ENCODE assay signal across 9 cellular contexts in the genomic region with DNA sequence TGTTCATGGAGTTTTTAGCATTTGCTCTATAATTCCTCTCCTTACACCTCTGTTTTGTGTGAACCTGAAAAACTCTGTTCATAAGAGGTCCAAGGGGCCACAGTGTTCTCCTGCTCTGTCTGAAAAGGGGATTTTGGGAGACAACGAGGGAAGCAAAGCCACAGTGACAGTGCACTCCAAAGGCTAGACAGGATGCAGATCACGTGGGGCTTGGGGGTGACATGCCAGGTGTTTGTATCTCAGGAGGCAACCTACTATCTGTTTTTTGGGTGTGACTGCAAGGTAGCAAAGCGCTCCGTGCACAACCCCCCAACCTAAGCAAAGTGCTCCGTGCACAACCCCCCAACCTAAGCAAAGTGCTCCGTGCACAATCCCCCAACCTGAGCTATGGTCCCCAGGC. TPM values are rescaled to one million over a fixed set of nuclear protein-coding genes. Genes with fewer than 3 reads are reported as not detected.
DNase-seq lines count a peak whose midpoint lies in the region; ATAC-seq and TF ChIP-seq lines count a peak whose summit lies in the region.
"Had no signal": no experiment of that assay in that cellular context is flagged by ENCODE, and none has a peak within 500 bp of the region (broad histone marks: within the 10 kb centered on the region; RNA-seq: fewer than 3 reads in every experiment).

No MANE protein-coding gene starts in this region.

- no peaks in the 10 kb centered on the region for H3K36me3 Mint-ChIP-seq in activated naive CD4-positive, alpha-beta T cell treated with anti-CD3 and anti-CD28 coated beads for 36 hours (ENCODE audit: low read depth)
- H3K36me3 Mint-ChIP-seq in activated T-helper 1 cell treated with anti-CD3 and anti-CD28 coated beads, Interleukin-12 subunit alpha, Interleukin-12 subunit beta, Interleukin-2, Interleukin-4 antibody, amounts not matched to agents 30 ng/mL and 10 ng/mL and 1 ng/mL, durations not matched to agents 14 hours and 24 hours and 36 hours (ENCODE audit: low read depth) = no peaks in the 10 kb centered on the region

- TF ChIP-seq CTCF in left lung (IDR thresholded peaks at IDR 0.05) (no peak), tibial artery (IDR thresholded peaks at IDR 0.05) (no peak)

- H3K4me3 ChIP-seq in left lung = no peak overlapping the region
- no peak overlapping the region for H3K4me3 ChIP-seq in tibial artery

- H3K9me3 ChIP-seq in left lung (no peaks in the 10 kb centered on the region), tibial artery (no peaks in the 10 kb centered on the region)

- no peaks in the 10 kb centered on the region for H3K9me3 Mint-ChIP-seq in activated naive CD4-positive, alpha-beta T cell treated with anti-CD3 and anti-CD28 coated beads for 36 hours
- no peaks in the 10 kb centered on the region for H3K9me3 Mint-ChIP-seq in activated T-helper 1 cell treated with anti-CD3 and anti-CD28 coated beads, Interleukin-12 subunit alpha, Interleukin-12 subunit beta, Interleukin-2, Interleukin-4 antibody, amounts not matched to agents 30 ng/mL and 10 ng/mL and 1 ng/mL, durations not matched to agents 14 hours and 24 hours and 36 hours

- H3K27me3 ChIP-seq in left lung = no peaks in the 10 kb centered on the region
- H3K27me3 ChIP-seq in tibial artery = no peaks in the 10 kb centered on the region

- no peaks in the 10 kb centered on the region for H3K36me3 ChIP-seq in left lung
- H3K36me3 ChIP-seq in tibial artery = no peaks in the 10 kb centered on the region

- H3K4me1 Mint-ChIP-seq in activated naive CD4-positive, alpha-beta T cell treated with anti-CD3 and anti-CD28 coated beads for 36 hours (ENCODE audit: low read depth) = peaks cover 39% of the 10 kb centered on the region
- H3K4me1 Mint-ChIP-seq in activated T-helper 1 cell treated with anti-CD3 and anti-CD28 coated beads, Interleukin-12 subunit alpha, Interleukin-12 subunit beta, Interleukin-2, Interleukin-4 antibody, amounts not matched to agents 30 ng/mL and 10 ng/mL and 1 ng/mL, durations not matched to agents 14 hours and 24 hours and 36 hours (ENCODE audit: low read depth) = peaks cover 28% of the 10 kb centered on the region

- H3K27ac Mint-ChIP-seq in activated naive CD4-positive, alpha-beta T cell treated with anti-CD3 and anti-CD28 coated beads for 36 hours = peak overlapping the region; percentile 50
- H3K27ac Mint-ChIP-seq in activated T-helper 1 cell treated with anti-CD3 and anti-CD28 coated beads, Interleukin-12 subunit alpha, Interleukin-12 subunit beta, Interleukin-2, Interleukin-4 antibody, amounts not matched to agents 30 ng/mL and 10 ng/mL and 1 ng/mL, durations not matched to agents 14 hours and 24 hours and 36 hours = peak overlapping the region; percentile 75

- peak overlapping the region; percentile 71 to 83 for H3K27ac ChIP-seq in left lung
- peak overlapping the region; percentile 92 to 98 for H3K27ac ChIP-seq in tibial artery

- H3K4me1 ChIP-seq in left lung = peaks cover 9 to 28% of the 10 kb centered on the region in 2 donors
- peaks cover 0 to 42% (median 31%) of the 10 kb centered on the region in 4 donors for H3K4me1 ChIP-seq in tibial artery

- H3K4me3 Mint-ChIP-seq in activated naive CD4-positive, alpha-beta T cell treated with anti-CD3 and anti-CD28 coated beads for 36 hours = no peak overlapping the region
- no peak overlapping the region for H3K4me3 Mint-ChIP-seq in activated T-helper 1 cell treated with anti-CD3 and anti-CD28 coated beads, Interleukin-12 subunit alpha, Interleukin-12 subunit beta, Interleukin-2, Interleukin-4 antibody, amounts not matched to agents 30 ng/mL and 10 ng/mL and 1 ng/mL, durations not matched to agents 14 hours and 24 hours and 36 hours

- DNase-seq in activated naive CD4-positive, alpha-beta T cell treated with anti-CD3 and anti-CD28 coated beads for 36 hours = peak; percentile 75
- no peak for DNase-seq in activated naive CD4-positive, alpha-beta T cell (lab: John Stamatoyannopoulos, UW)
- DNase-seq in activated T-helper 1 cell treated with anti-CD3 and anti-CD28 coated beads, Interleukin-12 subunit alpha, Interleukin-12 subunit beta, Interleukin-2, Interleukin-4 antibody, amounts not matched to agents 30 ng/mL and 10 ng/mL and 1 ng/mL, durations not matched to agents 14 hours and 24 hours and 36 hours (ENCODE audit: low spot score) = no peak
- no peak for DNase-seq in left lung
- no peak for DNase-seq in tibial artery
- DNase-seq in T1000 (lab: John Stamatoyannopoulos, UW) = no peak
- DNase-seq in inferior parietal cortex (ENCODE audit: extremely low spot score) = no peak

- H3K27me3 Mint-ChIP-seq in activated naive CD4-positive, alpha-beta T cell treated with anti-CD3 and anti-CD28 coated beads for 36 hours (ENCODE audit: low read depth) = no peaks in the 10 kb centered on the region
- H3K27me3 Mint-ChIP-seq in activated T-helper 1 cell treated with anti-CD3 and anti-CD28 coated beads, Interleukin-12 subunit alpha, Interleukin-12 subunit beta, Interleukin-2, Interleukin-4 antibody, amounts not matched to agents 30 ng/mL and 10 ng/mL and 1 ng/mL, durations not matched to agents 14 hours and 24 hours and 36 hours (ENCODE audit: insufficient read depth) = no peaks in the 10 kb centered on the region

- intact Hi-C loops in activated naive CD4-positive, alpha-beta T cell treated with anti-CD3 and anti-CD28 coated beads for 36 hours (cut with micrococcal nuclease) = no loop called here
- intact Hi-C loops in activated T-helper 1 cell treated with anti-CD3 and anti-CD28 coated beads, Interleukin-12 subunit alpha, Interleukin-12 subunit beta, Interleukin-2, Interleukin-4 antibody, amounts not matched to agents 30 ng/mL and 10 ng/mL and 1 ng/mL, durations not matched to agents 14 hours and 24 hours and 36 hours (cut with micrococcal nuclease) = no loop called here
- intact Hi-C loops in left lung (cut with DNase I) (loop anchor here in 1 of 2 donors (10.0 kb wide), 1 partner anchor 83 kb away; no protein-coding TSS in a partner anchor), tibial artery (cut with DNase I; ENCODE audit: low total_unique reads) (loop anchor here (5.0 to 10.0 kb wide), 3 partner anchors 53 to 240 kb away; a partner anchor contains a TSS)

- CTCF ChIA-PET in activated naive CD4-positive, alpha-beta T cell treated with anti-CD3 and anti-CD28 coated beads for 36 hours (lab: Charles Lee) = interaction anchor here (0.8 to 1.6 kb wide), 3 partner anchors 9 to 72 kb away, joined by 3 to 11 read pairs (median 7); no protein-coding TSS in a partner anchor

- ATAC-seq in left lung (no peak), HG02981 (IDR thresholded peaks at IDR 0.05; ENCODE audit: unreplicated experiment) (no peak)

RNA-seq across cellular contexts. Expression of a gene that starts 5.1 kb away (rescaled TPM):
- total RNA-seq in activated naive CD4-positive, alpha-beta T cell treated with anti-CD3 and anti-CD28 coated beads for 36 hours = 100 to 1,000 TPM; 232 to 245 TPM
- total RNA-seq in activated T-helper 1 cell treated with anti-CD3 and anti-CD28 coated beads, Interleukin-12 subunit alpha, Interleukin-12 subunit beta, Interleukin-2, Interleukin-4 antibody, amounts not matched to agents 30 ng/mL and 10 ng/mL and 1 ng/mL, durations not matched to agents 14 hours and 24 hours and 36 hours = 348 and 368 TPM in 2 replicates
- total RNA-seq in left lung = 100 to 1,000 TPM; 159 to 171 TPM

RNA-seq across cellular contexts. Expression of a gene that starts 23.5 kb away (rescaled TPM):
- 1 to 10 TPM; 1.7 to 2.2 TPM for total RNA-seq in activated naive CD4-positive, alpha-beta T cell treated with anti-CD3 and anti-CD28 coated beads for 36 hours
- 2.8 and 3.1 TPM in 2 replicates for total RNA-seq in activated T-helper 1 cell treated with anti-CD3 and anti-CD28 coated beads, Interleukin-12 subunit alpha, Interleukin-12 subunit beta, Interleukin-2, Interleukin-4 antibody, amounts not matched to agents 30 ng/mL and 10 ng/mL and 1 ng/mL, durations not matched to agents 14 hours and 24 hours and 36 hours
- 1 to 10 TPM; 1.5 to 2.0 TPM for total RNA-seq in left lung

RNA-seq across cellular contexts. Expression of a gene that starts 35.0 kb away (rescaled TPM):
- 1 to 10 TPM; 2.3 to 2.4 TPM for total RNA-seq in activated naive CD4-positive, alpha-beta T cell treated with anti-CD3 and anti-CD28 coated beads for 36 hours
- total RNA-seq in activated T-helper 1 cell treated with anti-CD3 and anti-CD28 coated beads, Interleukin-12 subunit alpha, Interleukin-12 subunit beta, Interleukin-2, Interleukin-4 antibody, amounts not matched to agents 30 ng/mL and 10 ng/mL and 1 ng/mL, durations not matched to agents 14 hours and 24 hours and 36 hours = 0.83 and 1.0 TPM in 2 replicates
- 1 to 10 TPM; 4.9 to 6.3 TPM for total RNA-seq in left lung
- total RNA-seq: H4 had no signal

RNA-seq across cellular contexts. Expression of a gene that starts 44.2 kb away (rescaled TPM):
- total RNA-seq in activated naive CD4-positive, alpha-beta T cell treated with anti-CD3 and anti-CD28 coated beads for 36 hours = 10 to 100 TPM; 61.3 to 62.9 TPM
- total RNA-seq in activated T-helper 1 cell treated with anti-CD3 and anti-CD28 coated beads, Interleukin-12 subunit alpha, Interleukin-12 subunit beta, Interleukin-2, Interleukin-4 antibody, amounts not matched to agents 30 ng/mL and 10 ng/mL and 1 ng/mL, durations not matched to agents 14 hours and 24 hours and 36 hours = 194 and 196 TPM in 2 replicates
- 10 to 100 TPM; 23.4 to 48.1 TPM for total RNA-seq in left lung

RNA-seq across cellular contexts. Expression of a gene that starts 50.7 kb away (rescaled TPM):
- 10 to 100 TPM; 17.3 to 17.8 TPM for total RNA-seq in activated naive CD4-positive, alpha-beta T cell treated with anti-CD3 and anti-CD28 coated beads for 36 hours
- 14.6 and 15.0 TPM in 2 replicates for total RNA-seq in activated T-helper 1 cell treated with anti-CD3 and anti-CD28 coated beads, Interleukin-12 subunit alpha, Interleukin-12 subunit beta, Interleukin-2, Interleukin-4 antibody, amounts not matched to agents 30 ng/mL and 10 ng/mL and 1 ng/mL, durations not matched to agents 14 hours and 24 hours and 36 hours
- total RNA-seq in left lung = 10 to 100 TPM; 23.1 to 38.0 TPM
